In the genomic region with DNA sequence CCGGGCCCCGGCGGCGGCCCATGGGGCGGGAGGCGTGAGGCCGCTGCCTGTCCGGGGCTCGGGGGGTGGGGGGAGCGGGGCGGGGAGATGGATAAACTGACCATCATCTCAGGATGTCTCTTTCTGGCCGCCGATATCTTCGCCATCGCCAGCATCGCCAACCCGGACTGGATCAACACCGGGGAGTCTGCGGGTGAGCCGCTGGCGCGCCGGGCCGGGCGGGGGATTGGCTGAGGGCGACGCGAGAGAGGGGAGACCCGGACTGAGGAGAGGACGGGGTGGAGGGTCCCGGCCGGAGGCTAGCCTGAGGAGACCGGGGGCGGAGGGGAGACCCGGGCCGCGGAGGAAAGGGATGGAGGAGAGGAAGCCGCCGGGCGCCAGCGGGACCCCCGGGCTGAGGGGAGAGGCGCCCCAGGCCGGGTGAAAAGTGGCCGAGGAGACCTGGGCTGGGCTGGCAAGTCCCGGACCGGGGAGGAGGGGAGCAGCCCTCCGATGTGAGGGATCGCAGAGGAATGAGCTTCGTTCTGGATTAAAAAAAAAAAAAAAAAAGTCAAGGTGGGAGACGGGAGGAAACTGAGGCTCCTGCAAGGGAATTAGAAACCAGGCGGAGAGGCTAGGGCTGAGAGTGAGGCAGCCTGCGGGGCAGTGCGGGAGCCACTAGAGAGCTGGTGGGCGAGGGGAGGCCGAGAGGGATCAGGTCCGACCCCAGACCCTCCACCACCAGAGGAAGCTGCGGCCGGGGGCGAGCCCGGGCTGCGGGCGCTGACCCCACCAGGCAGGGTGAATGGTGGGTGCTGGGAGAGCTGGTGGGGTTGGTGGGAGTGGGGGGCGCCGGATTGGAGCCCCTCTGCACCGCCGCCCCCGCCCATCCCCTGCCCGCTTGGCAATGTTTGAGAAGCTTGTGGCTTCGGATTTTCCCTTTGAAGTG, we compare ENCODE assay signal across 8 cellular contexts. TPM values are rescaled to one million over a fixed set of nuclear protein-coding genes. Genes with fewer than 3 reads are reported as not detected.
DNase-seq lines count a peak whose midpoint lies in the region; ATAC-seq, FAIRE-seq and TF ChIP-seq lines count a peak whose summit lies in the region.

No MANE protein-coding gene starts in this region.

- H3K4me3 ChIP-seq in esophagus squamous epithelium (peak overlapping the region; percentile 90 to 99 (median 96)), vagina (peak overlapping the region; percentile 85 to 93)

- H3K4me3 Mint-ChIP-seq in activated CD4-positive, alpha-beta T cell treated with anti-CD3 and anti-CD28 coated beads, Interleukin-2, amount 10 ng/mL, durations not matched to agents 7 days and 5 days, result peak overlapping the region; percentile 82
- H3K4me3 Mint-ChIP-seq in natural killer cell, result peak overlapping the region; percentile 90

- H3K27ac Mint-ChIP-seq in activated CD4-positive, alpha-beta T cell treated with anti-CD3 and anti-CD28 coated beads, Interleukin-2, amount 10 ng/mL, durations not matched to agents 7 days and 5 days, result peak overlapping the region; percentile 90
- peak overlapping the region; percentile 38 to 88 for H3K27ac Mint-ChIP-seq in natural killer cell

- CTCF ChIA-PET in activated CD4-positive, alpha-beta T cell treated with anti-CD3 and anti-CD28 coated beads, Interleukin-2, amount 10 ng/mL, durations not matched to agents 7 days and 5 days (lab: Charles Lee), result interaction anchor here (0.7 to 4.5 kb wide), 5 partner anchors 15 to 642 kb away, joined by 3 to 24 read pairs (median 4); no protein-coding TSS in a partner anchor

- TF ChIP-seq CTCF in esophagus squamous epithelium (IDR thresholded peaks at IDR 0.05) (no peak), natural killer cell (IDR thresholded peaks at IDR 0.05) (no peak), vagina (IDR thresholded peaks at IDR 0.05) (no peak), GM10266 (IDR thresholded peaks at IDR 0.05; ENCODE audit: control insufficient read depth, insufficient read depth, low read depth, missing control alignments) (no peak)

- no peaks in the 10 kb centered on the region for H3K9me3 Mint-ChIP-seq in activated CD4-positive, alpha-beta T cell treated with anti-CD3 and anti-CD28 coated beads, Interleukin-2, amount 10 ng/mL, durations not matched to agents 7 days and 5 days
- no peaks in the 10 kb centered on the region for H3K9me3 Mint-ChIP-seq in natural killer cell

- H3K36me3 ChIP-seq in esophagus squamous epithelium (no peaks in the 10 kb centered on the region), vagina (no peaks in the 10 kb centered on the region)

- 1 to 3% methylated on average over 17 to 33 of the region's 70 CpGs for WGBS in esophagus squamous epithelium, 2 donors

- intact Hi-C loops in esophagus squamous epithelium (cut with DNase I), result no loop called here
- intact Hi-C loops in natural killer cell (cut with micrococcal nuclease), result no loop called here
- intact Hi-C loops in vagina (cut with DNase I), result loop anchor here (5.0 kb wide), 1 partner anchor 289 kb away; the partner anchor contains the start of gene POLR3E

- peak; percentile 55 for DNase-seq in GM12891 (ENCODE audit: insufficient read length, low spot score)
- peak; percentile 29 for DNase-seq in activated CD4-positive, alpha-beta T cell treated with anti-CD3 and anti-CD28 coated beads, Interleukin-2, amount 10 ng/mL, durations not matched to agents 7 days and 5 days
- DNase-seq in esophagus squamous epithelium (lab: John Stamatoyannopoulos, UW), result no peak
- DNase-seq in natural killer cell, result peak; percentile 28
- no peak for DNase-seq in vagina (ENCODE audit: extremely low spot score in 2 of 2)
- DNase-seq in GM19240 (ENCODE audit: insufficient read length, low spot score), result no peak
- DNase-seq in GM10266 (ENCODE audit: extremely low spot score), result no peak

- H3K27ac ChIP-seq in esophagus squamous epithelium (peak overlapping the region; percentile 86 to 92 (median 89)), vagina (peak overlapping the region; percentile 64)

- peaks cover 5% of the 10 kb centered on the region for H3K36me3 Mint-ChIP-seq in activated CD4-positive, alpha-beta T cell treated with anti-CD3 and anti-CD28 coated beads, Interleukin-2, amount 10 ng/mL, durations not matched to agents 7 days and 5 days (ENCODE audit: low read depth)
- H3K36me3 Mint-ChIP-seq in natural killer cell, result no peaks in the 10 kb centered on the region

- peak; percentile 30 for ATAC-seq in HG03159 (IDR thresholded peaks at IDR 0.05; ENCODE audit: unreplicated experiment)
- ATAC-seq in natural killer cell, result peak; percentile 26 to 38 (median 38)

- POLR2A ChIA-PET in activated CD4-positive, alpha-beta T cell treated with anti-CD3 and anti-CD28 coated beads, Interleukin-2, amount 10 ng/mL, durations not matched to agents 7 days and 5 days (lab: Charles Lee), result interaction anchor here (0.6 to 1.8 kb wide), 2 partner anchors 37 to 69 kb away, joined by 4 to 5 read pairs; no protein-coding TSS in a partner anchor

- H3K9me3 ChIP-seq in esophagus squamous epithelium, result no peaks in the 10 kb centered on the region
- H3K9me3 ChIP-seq in vagina, result no peaks in the 10 kb centered on the region

- TF ChIP-seq POLR2A in GM12891 (IDR thresholded peaks at IDR 0.05; ENCODE audit: low read depth, low read length), result no peak
- TF ChIP-seq POLR2A in esophagus squamous epithelium (IDR thresholded peaks at IDR 0.05), result no peak
- TF ChIP-seq POLR2A in vagina (IDR thresholded peaks at IDR 0.05), result no peak

- FAIRE-seq in GM12891 (lab: Jason Lieb, UNC), result no peak

- H3K27me3 ChIP-seq in esophagus squamous epithelium, result no peaks in the 10 kb centered on the region
- H3K27me3 ChIP-seq in vagina, result no peaks in the 10 kb centered on the region

- no peaks in the 10 kb centered on the region for H3K27me3 Mint-ChIP-seq in activated CD4-positive, alpha-beta T cell treated with anti-CD3 and anti-CD28 coated beads, Interleukin-2, amount 10 ng/mL, durations not matched to agents 7 days and 5 days
- no peaks in the 10 kb centered on the region for H3K27me3 Mint-ChIP-seq in natural killer cell (ENCODE audit: low read depth in 2 of 2)

- H3K4me1 Mint-ChIP-seq in activated CD4-positive, alpha-beta T cell treated with anti-CD3 and anti-CD28 coated beads, Interleukin-2, amount 10 ng/mL, durations not matched to agents 7 days and 5 days, result peaks cover 29% of the 10 kb centered on the region
- H3K4me1 Mint-ChIP-seq in natural killer cell, result peaks cover 36 to 44% of the 10 kb centered on the region in 2 donors

- H3K4me1 ChIP-seq in esophagus squamous epithelium, result peaks cover 9 to 47% (median 16%) of the 10 kb centered on the region in 3 donors
- peaks cover 29% of the 10 kb centered on the region for H3K4me1 ChIP-seq in vagina

TF ChIP-seq in GM12891, 5 proteins besides CTCF, POLR2A, EP300 and RAD21:
- TF ChIP-seq TAF1 (IDR thresholded peaks at IDR 0.05; ENCODE audit: low read depth, low read length) (no peak), POLR2AphosphoS5 (IDR thresholded peaks at IDR 0.05; ENCODE audit: low read depth, low read length) (no peak), PAX5 (IDR thresholded peaks at IDR 0.05; ENCODE audit: insufficient read depth, low read length, severe bottlenecking) (no peak)
TF ChIP-seq in GM12891: peak in this region for 0.

RNA-seq across cellular contexts. Expression of gene MOSMO, which starts 0.6 kb away (rescaled TPM):
- polyA plus RNA-seq in GM12891 (2012; ENCODE audit: low read depth, missing spikeins), result 4.7 TPM
- total RNA-seq in activated CD4-positive, alpha-beta T cell treated with anti-CD3 and anti-CD28 coated beads, Interleukin-2, amount 10 ng/mL, durations not matched to agents 7 days and 5 days, result 10 to 100 TPM; 10.7 to 11.9 TPM
- total RNA-seq in esophagus squamous epithelium, result 10 to 100 TPM in 2 of 4 donors, 1 to 10 TPM in 2; 4.5 to 18.9 (median 12.5) TPM
- 10 to 100 TPM in 1 of 3 donors, 1 to 10 TPM in 2; 8.6 to 10.3 (median 9.3) TPM for total RNA-seq in natural killer cell
- 33.9 TPM for total RNA-seq in vagina

RNA-seq across cellular contexts. Expression of gene PDZD9, which starts 7.6 kb away (rescaled TPM):
- not detected for polyA plus RNA-seq in GM12891 (2012; ENCODE audit: low read depth, missing spikeins)
- not detected for total RNA-seq in activated CD4-positive, alpha-beta T cell treated with anti-CD3 and anti-CD28 coated beads, Interleukin-2, amount 10 ng/mL, durations not matched to agents 7 days and 5 days
- total RNA-seq in esophagus squamous epithelium, result not detected
- total RNA-seq in natural killer cell, result not detected
- not detected for total RNA-seq in vagina

RNA-seq across cellular contexts. Expression of gene UQCRC2, which starts 55.3 kb away (rescaled TPM):
- polyA plus RNA-seq in GM12891 (2012; ENCODE audit: low read depth, missing spikeins), result 262 TPM
- 100 to 1,000 TPM; 198 to 231 TPM for total RNA-seq in activated CD4-positive, alpha-beta T cell treated with anti-CD3 and anti-CD28 coated beads, Interleukin-2, amount 10 ng/mL, durations not matched to agents 7 days and 5 days
- total RNA-seq in esophagus squamous epithelium (100 to 1,000 TPM; 107 to 207 (median 181) TPM), natural killer cell (100 to 1,000 TPM; 162 to 177 (median 177) TPM), vagina (155 TPM)

Comparison
In these comparisons a context has a peak if more than half of its experiments do, and no peak if none do; other contexts are left out.
1. DNase-seq: peak in GM12891 (single experiment), activated CD4-positive, alpha-beta T cell treated with anti-CD3 and anti-CD28 coated beads, Interleukin-2, amount 10 ng/mL, durations not matched to agents 7 days and 5 days (single experiment) and natural killer cell (single experiment); none in esophagus squamous epithelium (single experiment), vagina (0 of 2), GM19240 (single experiment) and GM10266 (single experiment).